In the genomic region with DNA sequence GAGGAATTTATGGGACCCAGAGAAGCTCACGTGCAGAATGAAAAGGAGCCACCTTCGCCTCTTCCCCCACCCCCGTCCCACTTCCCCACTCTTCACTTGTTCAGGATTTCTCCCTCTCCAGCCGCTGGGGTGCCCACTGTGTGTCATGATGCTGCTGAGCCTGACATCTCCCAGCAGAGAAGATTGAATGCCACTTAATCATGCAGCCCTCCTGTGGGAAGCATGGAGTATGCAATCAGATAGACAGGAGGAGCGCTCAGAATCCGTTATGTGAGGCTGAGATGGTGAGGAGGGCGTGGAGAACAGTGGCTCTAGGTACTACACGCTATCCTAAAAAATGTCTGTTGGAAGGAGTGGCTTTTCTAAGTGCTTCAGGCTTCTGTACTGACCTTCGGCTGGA, we compare ENCODE assay signal across 21 cellular contexts.
"Had no signal": no experiment of that assay in that cellular context is flagged by ENCODE, and none has a peak within 500 bp of the region (broad histone marks: within the 10 kb centered on the region; RNA-seq: fewer than 3 reads in every experiment).

No MANE protein-coding gene starts in this region.

- H3K4me1 ChIP-seq: transverse colon had no signal

- H3K27ac ChIP-seq: adrenal gland, stomach, transverse colon, vagina had no signal

- H3K4me3 ChIP-seq: adrenal gland, stomach, transverse colon, vagina had no signal

- ATAC-seq: natural killer cell treated with Interleukin-12 subunit alpha and Interleukin-12 subunit beta and Interleukin-15 and Interleukin-18, amount 100 ng/mL, for 72 hours; stimulated activated effector memory CD8-positive, alpha-beta T cell treated with anti-CD3 and anti-CD28 coated beads, Interleukin-12 subunit alpha, Interleukin-12 subunit beta, amount 100 ng/mL, for 72 hours had no signal

- H3K36me3 ChIP-seq: adrenal gland, stomach, transverse colon, vagina had no signal

- H3K27me3 ChIP-seq: adrenal gland, stomach, transverse colon, vagina had no signal

- DNase-seq: activated CD4-positive, alpha-beta T cell treated with anti-CD3 and anti-CD28 coated beads for 4 hours; activated CD4-positive, alpha-beta T cell treated with anti-CD3 and anti-CD28 coated beads, Interleukin-2, amount 50 U/mL, for 48 hours; activated CD4-positive, CD25-positive, alpha-beta regulatory T cell; activated CD8-positive, alpha-beta memory T cell treated with anti-CD3 and anti-CD28 coated beads, Interleukin-2, amount 50 U/mL, for 48 hours; activated naive CD4-positive, alpha-beta T cell; activated T-cell treated with anti-CD3 and anti-CD28 coated beads, Interleukin-2, amount 50 U/mL, for 4 hours; adrenal gland; central memory CD4-positive, alpha-beta T cell; dermis blood vessel endothelial cell; effector memory CD4-positive, alpha-beta T cell; foreskin melanocyte; glutamatergic neuron; hippocampal formation; occipital lobe; small intestine; stimulated activated CD4-positive, alpha-beta T cell treated with anti-CD3 and anti-CD28 coated beads, Interleukin-2, amount 100 ng/mL, for 24 hours; stomach; transverse colon had no signal

- H3K9me3 ChIP-seq: adrenal gland, stomach, transverse colon, vagina had no signal
